In the genomic region with DNA sequence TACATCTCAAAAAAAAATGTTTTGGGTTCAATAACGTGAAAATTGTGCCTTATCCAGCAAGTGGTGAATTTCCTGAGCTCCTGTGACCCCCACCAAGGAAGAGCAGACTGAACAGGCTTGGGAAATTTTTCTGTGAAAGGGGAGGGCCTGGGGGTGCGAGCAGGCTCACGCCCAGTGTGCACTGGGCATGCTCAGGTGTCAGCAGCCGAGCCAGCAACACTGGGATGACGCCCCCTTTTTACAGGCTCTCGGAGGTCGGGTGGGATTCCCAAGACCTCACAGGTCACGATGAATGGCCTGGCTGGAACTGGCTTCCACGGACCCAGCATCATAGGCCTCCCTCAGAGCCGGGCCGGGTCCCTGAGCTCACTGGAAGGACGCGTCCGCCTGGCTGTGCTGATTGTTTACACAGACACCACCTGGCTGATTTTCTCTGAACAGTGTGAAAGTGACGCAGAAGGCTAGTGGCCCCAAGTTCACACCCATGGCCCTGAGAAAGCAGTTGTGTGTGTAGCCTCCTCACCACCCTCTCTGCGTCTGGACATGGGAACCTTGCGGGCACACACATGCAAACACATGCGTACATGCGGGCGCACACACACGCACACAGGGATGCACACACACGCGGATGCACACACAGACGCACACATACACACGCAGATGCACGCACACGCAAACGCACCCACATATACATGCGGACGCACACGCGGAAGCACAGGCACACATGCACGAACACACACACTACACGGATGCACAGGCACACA, we compare ENCODE assay signal across 14 cellular contexts. TPM values are rescaled to one million over a fixed set of nuclear protein-coding genes. Genes with fewer than 3 reads are reported as not detected.
DNase-seq lines count a peak whose midpoint lies in the region; ATAC-seq and TF ChIP-seq lines count a peak whose summit lies in the region.
"Had no signal": no experiment of that assay in that cellular context is flagged by ENCODE, and none has a peak within 500 bp of the region (broad histone marks: within the 10 kb centered on the region; RNA-seq: fewer than 3 reads in every experiment).

No MANE protein-coding gene starts in this region.

- H3K9me1 ChIP-seq in IMR-90 (ENCODE audit: insufficient read depth, low read length) = peaks cover 9% of the 10 kb centered on the region

- CTCF ChIA-PET in IMR-90 (lab: Yijun Ruan, JAX) = no interaction called here
- CTCF ChIA-PET in activated CD4-positive, alpha-beta T cell treated with anti-CD3 and anti-CD28 coated beads for 36 hours (lab: Charles Lee) = no interaction called here
- CTCF ChIA-PET in OCI-LY7 (lab: Charles Lee; ENCODE audit: unreplicated experiment) = no interaction called here

- no peak overlapping the region; the same call in 1 of the 2 replicates for H2BK20ac ChIP-seq in IMR-90 (ENCODE audit: low read depth, low read length)

- H3K9me3 Mint-ChIP-seq in chondrocyte (ENCODE audit: low read depth) = no peaks in the 10 kb centered on the region
- no peaks in the 10 kb centered on the region for H3K9me3 Mint-ChIP-seq in activated CD4-positive, alpha-beta T cell treated with anti-CD3 and anti-CD28 coated beads for 36 hours (ENCODE audit: low read depth)
- H3K9me3 Mint-ChIP-seq: mesothelial cell of epicardium had no signal

- H4K5ac ChIP-seq in IMR-90 (ENCODE audit: low read depth, low read length) = peak overlapping the region; percentile 91; the same call in 1 of the 2 replicates

- peaks cover 28% of the 10 kb centered on the region for H3K4me1 Mint-ChIP-seq in chondrocyte (ENCODE audit: low read depth)
- H3K4me1 Mint-ChIP-seq in activated CD4-positive, alpha-beta T cell treated with anti-CD3 and anti-CD28 coated beads for 36 hours = peaks cover 4% of the 10 kb centered on the region

- peak overlapping the region; percentile 59; the same call in 1 of the 2 replicates for H2BK120ac ChIP-seq in IMR-90 (ENCODE audit: low read depth, low read length)
- H2BK120ac ChIP-seq in neuronal stem cell (ENCODE audit: low read depth, low read length) = no peak overlapping the region

- 70% methylated on average over 13 of the region's 34 CpGs; no CpG with 5 or more reads in 1 of the 2 experiments for WGBS in IMR-90 (ENCODE audit: extremely low coverage in 2 of 2, insufficient read length in 1 of 2), 2 experiments
- WGBS in neuronal stem cell (ENCODE audit: extremely low coverage in 2 of 2, insufficient read length in 2 of 2, insufficient replicate concordance in 1 of 2), 2 donors = no CpG with 5 or more reads among the region's 34 CpGs
- 81 to 85% methylated on average over 23 to 34 of the region's 34 CpGs for WGBS in testis, 2 donors

- intact Hi-C loops in IMR-90 (cut with micrococcal nuclease) (no loop called here), OCI-LY7 (cut with micrococcal nuclease; ENCODE audit: unreplicated experiment) (no loop called here), testis (cut with DNase I; ENCODE audit: low total_unique reads) (no loop called here)
- intact Hi-C loops in activated CD4-positive, alpha-beta T cell treated with anti-CD3 and anti-CD28 coated beads for 36 hours (cut with DNase I, micrococcal nuclease) = no loop called here

- H2AK9ac ChIP-seq in IMR-90 (replicated peaks; ENCODE audit: low read depth, low read length, poor library complexity) = peak overlapping the region; percentile 98

- no peaks in the 10 kb centered on the region for H3K79me2 ChIP-seq in OCI-LY7 (ENCODE audit: insufficient read depth, low read depth, low read length)

- H2BK12ac ChIP-seq in neuronal stem cell (ENCODE audit: low read length) = peak overlapping the region; percentile 2

- TF ChIP-seq POLR2A in IMR-90 (IDR thresholded peaks at IDR 0.05; ENCODE audit: low read depth, low read length) (no peak), testis (IDR thresholded peaks at IDR 0.05) (no peak)

- DNase-seq in DMS53 (lab: John Stamatoyannopoulos, UW) = peak; percentile 86
- DNase-seq in IMR-90 = no peak
- no peak for DNase-seq in chondrocyte (ENCODE audit: low spot score)
- no peak for DNase-seq in neuronal stem cell (ENCODE audit: low spot score)
- DNase-seq in activated CD4-positive, alpha-beta T cell treated with anti-CD3 and anti-CD28 coated beads for 36 hours = no peak
- DNase-seq in OCI-LY7 (ENCODE audit: low spot score) = no peak
- no peak for DNase-seq in testis
- DNase-seq: activated CD4-positive, alpha-beta T cell treated with anti-CD3 and anti-CD28 coated beads for 1 hour; anterior cingulate cortex; foreskin keratinocyte; NCI-H2029 treated with DMSO at 0.1 percent for 48 hours had no signal

- H3K14ac ChIP-seq in IMR-90 (replicated peaks; ENCODE audit: low read depth, low read length) (peak overlapping the region; percentile 48; the same call in 1 of the 2 replicates), neuronal stem cell (ENCODE audit: low read length) (peak overlapping the region; percentile 76)

- H4K20me1 ChIP-seq in IMR-90 (ENCODE audit: insufficient read depth, low read length) (no peaks in the 10 kb centered on the region), OCI-LY7 (ENCODE audit: insufficient read depth, low read length) (no peaks in the 10 kb centered on the region)

- peak overlapping the region; percentile 94; a peak in 3 of 4 replicates for H4K8ac ChIP-seq in IMR-90 (ENCODE audit: low read depth in 2 of 2, low read length in 2 of 2)
- H4K8ac ChIP-seq in neuronal stem cell (ENCODE audit: low read depth, low read length) = peak overlapping the region; percentile 97

- peaks cover 12% of the 10 kb centered on the region for H3K36me3 ChIP-seq in IMR-90 (ENCODE audit: control insufficient read depth, insufficient read depth, low read length)
- H3K36me3 ChIP-seq in neuronal stem cell (replicated peaks in 1 of 2; ENCODE audit: control insufficient read depth in 2 of 2, insufficient read depth in 2 of 2, low read length in 2 of 2) = peaks cover 2 to 12% of the 10 kb centered on the region in 2 donors
- 0 out of 2 replicates have a peak, but pooled peaks cover 2% of the 10 kb centered on the region for H3K36me3 ChIP-seq in OCI-LY7 (ENCODE audit: insufficient read depth, low read length)
- H3K36me3 ChIP-seq in testis (ENCODE audit: low read depth, missing control alignments) = no peaks in the 10 kb centered on the region

- H3K9me2 ChIP-seq in OCI-LY7 (ENCODE audit: insufficient read depth, low read length) = no peaks in the 10 kb centered on the region

- TF ChIP-seq CTCF in IMR-90 (conservative IDR thresholded peaks at IDR 0.05; ENCODE audit: low read depth, low read length) = no peak
- TF ChIP-seq CTCF in chondrocyte (IDR thresholded peaks at IDR 0.05) = no peak
- no peak for TF ChIP-seq CTCF in OCI-LY7 (conservative IDR thresholded peaks at IDR 0.05; ENCODE audit: low read length)
- TF ChIP-seq CTCF in testis (IDR thresholded peaks at IDR 0.05) = no peak

- BruUV-seq in IMR-90 (replicated peaks; lab: Mats Ljungman, UMichigan) = no TSS peak
- no TSS peak for BruUV-seq in OCI-LY7 (replicated peaks; lab: Mats Ljungman, UMichigan)

- H2BK5ac ChIP-seq in IMR-90 (ENCODE audit: low read depth, low read length, poor library complexity, severe bottlenecking) (peak overlapping the region; percentile 68), neuronal stem cell (ENCODE audit: low read length) (no peak overlapping the region)

- peak overlapping the region; percentile 89 for H4K91ac ChIP-seq in IMR-90 (ENCODE audit: insufficient read depth, low read depth, low read length)
- H4K91ac ChIP-seq in neuronal stem cell (ENCODE audit: low read depth, low read length, poor library complexity) = peak overlapping the region; percentile 34

- in situ Hi-C loops in IMR-90 (cut with MboI; ENCODE audit: low sequenced_read_pairs) = no loop called here

- ATAC-seq in IMR-90 (ENCODE audit: low read depth) (no peak), HG02938 (IDR thresholded peaks at IDR 0.05; ENCODE audit: unreplicated experiment) (no peak)
- ATAC-seq in activated CD4-positive, alpha-beta T cell treated with anti-CD3 and anti-CD28 coated beads for 36 hours = no peak

- dilution Hi-C loops in IMR-90 (cut with HindIII; ENCODE audit: low sequenced_read_pairs, unreplicated experiment) = no loop called here

- no peaks in the 10 kb centered on the region for H3K27me3 ChIP-seq in IMR-90 (ENCODE audit: control insufficient read depth, insufficient read depth, low read length)
- no peaks in the 10 kb centered on the region for H3K27me3 ChIP-seq in neuronal stem cell (ENCODE audit: control insufficient read depth in 3 of 3, insufficient read depth in 3 of 3, low read depth in 1 of 3, low read length in 3 of 3)
- H3K27me3 ChIP-seq in testis = no peaks in the 10 kb centered on the region
- H3K27me3 ChIP-seq: foreskin keratinocyte had no signal

- H3K9me3 ChIP-seq in IMR-90 (ENCODE audit: control insufficient read depth, insufficient read depth, low read length) (peaks cover 3% of the 10 kb centered on the region; the same call in 1 of the 2 replicates), neuronal stem cell (replicated peaks in 1 of 2; ENCODE audit: control insufficient read depth in 2 of 2, insufficient read depth in 1 of 2, low read depth in 1 of 2, low read length in 2 of 2) (peaks cover 4 to 5% of the 10 kb centered on the region in 2 donors), OCI-LY7 (ENCODE audit: low read length) (no peaks in the 10 kb centered on the region), testis (no peaks in the 10 kb centered on the region)

- POLR2A ChIA-PET in IMR-90 (lab: Charles Lee; ENCODE audit: unreplicated experiment) (no interaction called here), OCI-LY7 (lab: Charles Lee) (no interaction called here)
- POLR2A ChIA-PET in activated CD4-positive, alpha-beta T cell treated with anti-CD3 and anti-CD28 coated beads for 36 hours (lab: Charles Lee) = no interaction called here

- H3K56ac ChIP-seq in IMR-90 (ENCODE audit: extremely low read depth, insufficient read depth, low read length) = no peak overlapping the region

- H2AFZ ChIP-seq in IMR-90 (replicated peaks; ENCODE audit: low read length, poor library complexity) = peak overlapping the region; percentile 75
- H2AFZ ChIP-seq in neuronal stem cell (ENCODE audit: low read length) = peak overlapping the region; percentile 32
- H2AFZ ChIP-seq in OCI-LY7 (ENCODE audit: low read length) = no peak overlapping the region

- H3K4me2 ChIP-seq in IMR-90 (ENCODE audit: low read depth, low read length) = no peak overlapping the region
- H3K4me2 ChIP-seq in neuronal stem cell (ENCODE audit: insufficient read depth, low read length, poor library complexity, severe bottlenecking) = no peak overlapping the region
- no peak overlapping the region for H3K4me2 ChIP-seq in OCI-LY7 (ENCODE audit: low read length)

- no peak overlapping the region for H3K9ac ChIP-seq in IMR-90 (ENCODE audit: low read depth, low read length)
- peak overlapping the region; percentile 90 for H3K9ac ChIP-seq in neuronal stem cell (ENCODE audit: low read depth, low read length, poor library complexity)

- H3K4me1 ChIP-seq in IMR-90 (ENCODE audit: control insufficient read depth, insufficient read depth, low read length) (peaks cover 14% of the 10 kb centered on the region), neuronal stem cell (ENCODE audit: control insufficient read depth in 2 of 2, insufficient read depth in 1 of 2, low read depth in 1 of 2, low read length in 2 of 2) (peaks cover 16 to 23% of the 10 kb centered on the region in 2 donors), OCI-LY7 (ENCODE audit: insufficient read depth, low read length, poor library complexity, severe bottlenecking) (no peaks in the 10 kb centered on the region), testis (peaks cover 8% of the 10 kb centered on the region)

- H2BK15ac ChIP-seq in IMR-90 (ENCODE audit: low read depth, low read length) = no peak overlapping the region
- H2BK15ac ChIP-seq in neuronal stem cell (ENCODE audit: low read length) = peak overlapping the region; percentile 80

- H2AK5ac ChIP-seq in IMR-90 (ENCODE audit: low read depth, low read length) = peak overlapping the region; percentile 92
- peak overlapping the region; percentile 98 for H2AK5ac ChIP-seq in neuronal stem cell (ENCODE audit: low read depth, low read length)

- H3K27ac ChIP-seq in IMR-90 (ENCODE audit: insufficient read depth, low read length) = no peak overlapping the region
- H3K27ac ChIP-seq in neuronal stem cell (replicated peaks; ENCODE audit: low read length) = peak overlapping the region; percentile 10
- no peak overlapping the region for H3K27ac ChIP-seq in OCI-LY7 (ENCODE audit: low read depth, low read length, poor library complexity, severe bottlenecking)
- H3K27ac ChIP-seq in testis = no peak overlapping the region

- peaks cover 5% of the 10 kb centered on the region for H3K36me3 Mint-ChIP-seq in chondrocyte (ENCODE audit: low read depth)
- peaks cover 12% of the 10 kb centered on the region for H3K36me3 Mint-ChIP-seq in activated CD4-positive, alpha-beta T cell treated with anti-CD3 and anti-CD28 coated beads for 36 hours (ENCODE audit: low read depth)

- peak overlapping the region; percentile 69; the same call in 1 of the 2 replicates for H3K23ac ChIP-seq in IMR-90 (ENCODE audit: low read depth, low read length)
- peak overlapping the region; percentile 66 for H3K23ac ChIP-seq in neuronal stem cell (ENCODE audit: low read depth, low read length, poor library complexity)

- H3K18ac ChIP-seq in IMR-90 (ENCODE audit: low read depth, low read length) (no peak overlapping the region), neuronal stem cell (ENCODE audit: low read length) (peak overlapping the region; percentile 5)

- no peaks in the 10 kb centered on the region for H3K27me3 Mint-ChIP-seq in chondrocyte (ENCODE audit: low read depth)
- no peaks in the 10 kb centered on the region for H3K27me3 Mint-ChIP-seq in activated CD4-positive, alpha-beta T cell treated with anti-CD3 and anti-CD28 coated beads for 36 hours

- H3K79me1 ChIP-seq in IMR-90 (ENCODE audit: low read depth in 1 of 2, low read length in 2 of 2) = peaks cover 0 to under 1% of the 10 kb centered on the region in 2 experiments; a peak in 1 of 4 replicates
- H3K79me1 ChIP-seq in neuronal stem cell (ENCODE audit: low read depth, low read length) = no peaks in the 10 kb centered on the region

- H3K4ac ChIP-seq in IMR-90 (ENCODE audit: low read depth, low read length) (peak overlapping the region; percentile 93), neuronal stem cell (ENCODE audit: low read length) (peak overlapping the region; percentile 91)

- H3K4me3 ChIP-seq in IMR-90 (ENCODE audit: insufficient read depth, low read depth, low read length) = no peak overlapping the region
- no peak overlapping the region for H3K4me3 ChIP-seq in neuronal stem cell (ENCODE audit: low read length in 2 of 2)
- H3K4me3 ChIP-seq in OCI-LY7 (ENCODE audit: low read depth, low read length, poor library complexity, severe bottlenecking) = no peak overlapping the region
- H3K4me3 ChIP-seq in testis = no peak overlapping the region

- peak overlapping the region; percentile 91 for H3K27ac Mint-ChIP-seq in chondrocyte (ENCODE audit: unreplicated experiment)
- no peak overlapping the region for H3K27ac Mint-ChIP-seq in activated CD4-positive, alpha-beta T cell treated with anti-CD3 and anti-CD28 coated beads for 36 hours
- H3K27ac Mint-ChIP-seq: B cell, mesothelial cell of epicardium had no signal

- no peak overlapping the region for H3K4me3 Mint-ChIP-seq in chondrocyte (ENCODE audit: unreplicated experiment)
- no peak overlapping the region for H3K4me3 Mint-ChIP-seq in activated CD4-positive, alpha-beta T cell treated with anti-CD3 and anti-CD28 coated beads for 36 hours
- H3K4me3 Mint-ChIP-seq: B cell, mesothelial cell of epicardium had no signal

- TF ChIP-seq RAD21 in IMR-90 (IDR thresholded peaks at IDR 0.05; ENCODE audit: low read length) = no peak

RNA-seq across cellular contexts. Expression of a gene that starts 9.2 kb away (rescaled TPM):
- total RNA-seq in IMR-90 (2012; rRNA removed) (6.1 and 6.9 TPM in 2 replicates), chondrocyte (56.5 to 63.6 TPM (median 57.2 TPM) in 3 replicates), OCI-LY7 (2022) (26.7 and 33.3 TPM in 2 replicates), testis (10 to 100 TPM; 23.9 to 31.0 TPM)
- polyA plus RNA-seq in IMR-90 (2012; rRNA removed) (71.7 and 87.4 TPM in 2 replicates), testis (ENCODE audit: insufficient read depth, low read depth, low replicate concordance) (49.5 TPM)
- 31.9 and 61.6 TPM in 2 replicates for polyA plus RNA-seq in IMR-90 (2012; cell fraction: cytosol; rRNA removed)
- 16.5 and 24.5 TPM in 2 replicates for polyA plus RNA-seq in IMR-90 (2012; cell fraction: nucleus; rRNA removed; ENCODE audit: low replicate concordance)
- polyA plus RNA-seq in neuronal stem cell (2013, experiment 1 of 2) = 86.0 TPM
- polyA plus RNA-seq in neuronal stem cell (2013, experiment 2 of 2) = 88.8 TPM
- 10 to 100 TPM; 29.9 to 30.9 TPM for total RNA-seq in activated CD4-positive, alpha-beta T cell treated with anti-CD3 and anti-CD28 coated beads for 36 hours
- total RNA-seq in OCI-LY7 (2014; rRNA removed; shearing (Covaris generic)) = 12.5 and 15.6 TPM in 2 replicates

RNA-seq across cellular contexts. Expression of a gene that starts 22.5 kb away (rescaled TPM):
- 18.3 and 23.3 TPM in 2 replicates for total RNA-seq in IMR-90 (2012; rRNA removed)
- polyA plus RNA-seq in IMR-90 (2012; rRNA removed) = 18.1 and 20.2 TPM in 2 replicates
- polyA plus RNA-seq in IMR-90 (2012; cell fraction: cytosol; rRNA removed) = 12.4 and 18.5 TPM in 2 replicates
- polyA plus RNA-seq in IMR-90 (2012; cell fraction: nucleus; rRNA removed; ENCODE audit: low replicate concordance) = 28.8 and 33.8 TPM in 2 replicates
- 18.4 to 19.6 TPM (median 19.2 TPM) in 3 replicates for total RNA-seq in chondrocyte
- 18.5 TPM for polyA plus RNA-seq in neuronal stem cell (2013, experiment 1 of 2)
- polyA plus RNA-seq in neuronal stem cell (2013, experiment 2 of 2) = 19.3 TPM
- 10 to 100 TPM; 51.7 to 53.4 TPM for total RNA-seq in activated CD4-positive, alpha-beta T cell treated with anti-CD3 and anti-CD28 coated beads for 36 hours
- 45.2 and 50.3 TPM in 2 replicates for total RNA-seq in OCI-LY7 (2014; rRNA removed; shearing (Covaris generic))
- 46.1 and 55.0 TPM in 2 replicates for total RNA-seq in OCI-LY7 (2022)
- total RNA-seq in testis = 10 to 100 TPM; 33.6 to 40.2 TPM
- polyA plus RNA-seq in testis (ENCODE audit: insufficient read depth, low read depth, low replicate concordance) = 21.1 TPM

RNA-seq across cellular contexts. Expression of a gene that starts 48.0 kb away (rescaled TPM):
- total RNA-seq in IMR-90 (2012; rRNA removed) (250 and 312 TPM in 2 replicates), chondrocyte (213 to 234 TPM (median 216 TPM) in 3 replicates), OCI-LY7 (2022) (67.0 and 80.2 TPM in 2 replicates), testis (100 to 1,000 TPM; 277 to 327 TPM)
- polyA plus RNA-seq in IMR-90 (2012; rRNA removed) (149 and 155 TPM in 2 replicates), testis (ENCODE audit: insufficient read depth, low read depth, low replicate concordance) (871 TPM)
- polyA plus RNA-seq in IMR-90 (2012; cell fraction: cytosol; rRNA removed) = 114 and 180 TPM in 2 replicates
- 141 and 208 TPM in 2 replicates for polyA plus RNA-seq in IMR-90 (2012; cell fraction: nucleus; rRNA removed; ENCODE audit: low replicate concordance)
- 29.4 TPM for polyA plus RNA-seq in neuronal stem cell (2013, experiment 1 of 2)
- polyA plus RNA-seq in neuronal stem cell (2013, experiment 2 of 2) = 26.2 TPM
- total RNA-seq in activated CD4-positive, alpha-beta T cell treated with anti-CD3 and anti-CD28 coated beads for 36 hours = 100 to 1,000 TPM in 1 of 2 experiments, 10 to 100 TPM in 1; 96.9 to 117 TPM
- 32.8 and 37.5 TPM in 2 replicates for total RNA-seq in OCI-LY7 (2014; rRNA removed; shearing (Covaris generic))
